20 cellular contexts compared by ENCODE assay signal in genomic region chr10:33165911-33166310, GRCh38.
DNase-seq lines count a peak whose midpoint lies in the region; ATAC-seq, FAIRE-seq and TF ChIP-seq lines count a peak whose summit lies in the region.
"Had no signal": no experiment of that assay in that cellular context is flagged by ENCODE, and none has a peak within 500 bp of the region (broad histone marks: within the 10 kb centered on the region; RNA-seq: fewer than 3 reads in every experiment).

No MANE protein-coding gene starts in this region.

- H3K27ac ChIP-seq in CD8-positive, alpha-beta T cell (ENCODE audit: low read depth, low read length) = no peak overlapping the region
- H3K27ac ChIP-seq in GM23338 (ENCODE audit: low read depth) (no peak overlapping the region; the same call in 1 of the 2 replicates), keratinocyte (ENCODE audit: control insufficient read depth, insufficient read depth, low read length) (no peak overlapping the region)
- H3K27ac ChIP-seq: C4-2B had no signal

- 0 out of 2 replicates have a peak, but pooled peaks cover 4% of the 10 kb centered on the region for H3K9me2 ChIP-seq in GM23338 (ENCODE audit: insufficient read depth)

- H3K36me3 Mint-ChIP-seq in CD8-positive, alpha-beta T cell = no peaks in the 10 kb centered on the region
- H3K36me3 Mint-ChIP-seq in GM23338 (ENCODE audit: low read depth) (no peaks in the 10 kb centered on the region), WTC11 (no peaks in the 10 kb centered on the region)

- no peaks in the 10 kb centered on the region for H3K27me3 Mint-ChIP-seq in CD8-positive, alpha-beta T cell (ENCODE audit: low read depth)
- no peaks in the 10 kb centered on the region for H3K27me3 Mint-ChIP-seq in GM23338 (ENCODE audit: insufficient read depth, low read depth, poor library complexity)
- no peaks in the 10 kb centered on the region for H3K27me3 Mint-ChIP-seq in WTC11 (ENCODE audit: low read depth)

- TF ChIP-seq CTCF in CD8-positive, alpha-beta T cell (IDR thresholded peaks at IDR 0.05) = no peak
- TF ChIP-seq CTCF in GM23338 (conservative IDR thresholded peaks at IDR 0.05; ENCODE audit: low read depth in 2 of 2) (no peak), WTC11 (IDR thresholded peaks at IDR 0.05) (no peak), keratinocyte (optimal IDR thresholded peaks at IDR 0.05 in 1 of 3, IDR thresholded peaks at IDR 0.05 in 1 of 3, conservative IDR thresholded peaks at IDR 0.05 in 1 of 3; ENCODE audit: extremely low read depth in 1 of 3, insufficient read depth in 2 of 3, low read length in 3 of 3) (no peak)

- intact Hi-C loops in CD8-positive, alpha-beta T cell (cut with DNase I, micrococcal nuclease) = no loop called here

- H4K20me1 ChIP-seq in GM23338 (replicated peaks; ENCODE audit: insufficient read depth) = no peaks in the 10 kb centered on the region
- H4K20me1 ChIP-seq in keratinocyte (ENCODE audit: control insufficient read depth, extremely low read depth, insufficient read depth, low read length) = no peaks in the 10 kb centered on the region

- no peak for ATAC-seq in CD8-positive, alpha-beta T cell
- no peak; the same call in 2 of the 3 replicates for ATAC-seq in GM23338
- ATAC-seq in WTC11 = peak; percentile 18; the same call in 1 of the 2 replicates
- no peak for ATAC-seq in GM19035 (IDR thresholded peaks at IDR 0.05; ENCODE audit: unreplicated experiment)

- CTCF ChIA-PET in CD8-positive, alpha-beta T cell (lab: Charles Lee) = no interaction called here
- CTCF ChIA-PET in WTC11 (lab: Charles Lee) = interaction anchor here (0.7 to 1.4 kb wide), 2 partner anchors 157 to 1473 kb away, joined by 3 to 4 read pairs; no protein-coding TSS in a partner anchor

- no peak overlapping the region for H3K4me3 Mint-ChIP-seq in CD8-positive, alpha-beta T cell
- H3K4me3 Mint-ChIP-seq in GM23338 (no peak overlapping the region), WTC11 (no peak overlapping the region)

- H3K4me1 Mint-ChIP-seq in CD8-positive, alpha-beta T cell (ENCODE audit: low read depth) = peaks cover 4% of the 10 kb centered on the region
- peaks cover 30% of the 10 kb centered on the region for H3K4me1 Mint-ChIP-seq in GM23338
- H3K4me1 Mint-ChIP-seq in WTC11 = peaks cover 26% of the 10 kb centered on the region

- dilution Hi-C loops in keratinocyte (cut with MboI; ENCODE audit: extremely low pct_ligation_motif_present, low sequenced_read_pairs) = no loop called here

- H3K79me2 ChIP-seq in GM23338 (replicated peaks; ENCODE audit: insufficient read depth) (no peaks in the 10 kb centered on the region), keratinocyte (ENCODE audit: control insufficient read depth, insufficient read depth, low read length) (no peaks in the 10 kb centered on the region)

- H3K27me3 ChIP-seq in CD8-positive, alpha-beta T cell (ENCODE audit: insufficient read depth, low read length) = no peaks in the 10 kb centered on the region
- H3K27me3 ChIP-seq in GM23338 (ENCODE audit: insufficient read depth) = no peaks in the 10 kb centered on the region
- H3K27me3 ChIP-seq in keratinocyte (ENCODE audit: control insufficient read depth, extremely low read depth, insufficient read depth, low read length) = no peaks in the 10 kb centered on the region

- H3K36me3 ChIP-seq in CD8-positive, alpha-beta T cell (ENCODE audit: insufficient read depth, low read length) = no peaks in the 10 kb centered on the region
- H3K36me3 ChIP-seq in GM23338 (ENCODE audit: insufficient read depth) (no peaks in the 10 kb centered on the region), keratinocyte (ENCODE audit: control insufficient read depth in 2 of 2, extremely low read depth in 1 of 2, insufficient read depth in 2 of 2, low read length in 2 of 2) (no peaks in the 10 kb centered on the region)

- H3K9me3 Mint-ChIP-seq in CD8-positive, alpha-beta T cell = no peaks in the 10 kb centered on the region
- H3K9me3 Mint-ChIP-seq in GM23338 (no peaks in the 10 kb centered on the region; the same call in 2 of the 3 replicates), WTC11 (no peaks in the 10 kb centered on the region)

- H2AFZ ChIP-seq in GM23338 = peak overlapping the region; percentile 16; the same call in 1 of the 2 replicates
- peak overlapping the region; percentile 52 for H2AFZ ChIP-seq in keratinocyte (ENCODE audit: control insufficient read depth, low read length)

- H3K9me3 ChIP-seq in CD8-positive, alpha-beta T cell (ENCODE audit: low read length) = no peaks in the 10 kb centered on the region
- no peaks in the 10 kb centered on the region for H3K9me3 ChIP-seq in keratinocyte (ENCODE audit: control insufficient read depth, low read depth, low read length)

- H3F3A ChIP-seq in GM23338 (replicated peaks; ENCODE audit: low read depth) = no peaks in the 10 kb centered on the region; the same call in 1 of the 2 replicates

- no peak overlapping the region for H3K9ac ChIP-seq in keratinocyte (ENCODE audit: control insufficient read depth, extremely low read depth, insufficient read depth, low read length)

- H3K4me2 ChIP-seq in GM23338 = peak overlapping the region; percentile 40
- H3K4me2 ChIP-seq in keratinocyte (ENCODE audit: control insufficient read depth, extremely low read depth, insufficient read depth, low read depth, low read length) = no peak overlapping the region

- DNase-seq in CD8-positive, alpha-beta T cell = no peak
- DNase-seq in GM23338 (ENCODE audit: low spot score) (peak; percentile 21), WTC11 (ENCODE audit: low spot score) (no peak), keratinocyte (ENCODE audit: low read depth, low spot score) (no peak), NCI-H226 (no peak)
- no peak for DNase-seq in effector CD4-positive, alpha-beta T cell
- DNase-seq: AML-193, DMS79, H7, IMR-90, NCI-H1092, NCI-H1436 treated with DMSO at 0.1 percent for 48 hours, NCI-H2081, NCI-H345, NCI-H524 treated with DMSO at 0.1 percent for 48 hours, SHP77 had no signal

- POLR2A ChIA-PET in CD8-positive, alpha-beta T cell (lab: Charles Lee) = no interaction called here
- POLR2A ChIA-PET in WTC11 (lab: Charles Lee) = no interaction called here

- no peak overlapping the region for H3K4me3 ChIP-seq in CD8-positive, alpha-beta T cell (ENCODE audit: low read depth, low read length)
- H3K4me3 ChIP-seq in GM23338 (peak overlapping the region; percentile 0; the same call in 1 of the 2 replicates), keratinocyte (ENCODE audit: control insufficient read depth in 2 of 3, extremely low read depth in 1 of 3, insufficient read depth in 2 of 3, low read depth in 1 of 3, low read length in 3 of 3) (no peak overlapping the region)

- no peaks in the 10 kb centered on the region for H3K9me1 ChIP-seq in keratinocyte (ENCODE audit: control insufficient read depth, extremely low read depth, insufficient read depth, low read length)

- no peak for FAIRE-seq in keratinocyte (lab: Jason Lieb, UNC)
- FAIRE-seq: GM12892, GM18507 had no signal

- peak overlapping the region; percentile 37 for H3K27ac Mint-ChIP-seq in CD8-positive, alpha-beta T cell
- peak overlapping the region; percentile 6; the same call in 1 of the 2 replicates for H3K27ac Mint-ChIP-seq in GM23338
- H3K27ac Mint-ChIP-seq in WTC11 = no peak overlapping the region

- H3K4me1 ChIP-seq in CD8-positive, alpha-beta T cell (ENCODE audit: insufficient read depth, low read length) = no peaks in the 10 kb centered on the region
- H3K4me1 ChIP-seq in GM23338 (ENCODE audit: insufficient read depth) (peaks cover 28% of the 10 kb centered on the region), keratinocyte (ENCODE audit: control insufficient read depth, extremely low read depth, insufficient read depth, low read length) (no peaks in the 10 kb centered on the region)

TF ChIP-seq in GM23338, 12 proteins besides CTCF, POLR2A, EP300 and RAD21 (continues in another document):
- TF ChIP-seq STAT1 (IDR thresholded peaks at IDR 0.05; ENCODE audit: unreplicated experiment) = no peak
- TF ChIP-seq EZH2phosphoT487 (IDR thresholded peaks at IDR 0.05; ENCODE audit: unreplicated experiment) = no peak
- no peak for TF ChIP-seq EZH2 (IDR thresholded peaks at IDR 0.05; ENCODE audit: low read depth, unreplicated experiment)

TF ChIP-seq in WTC11, 78 proteins besides CTCF, POLR2A, EP300 and RAD21 (continues in another document):
- no peak for TF ChIP-seq ZNF263 (CRISPR knock-in tag; IDR thresholded peaks at IDR 0.05; ENCODE audit: low read depth)
- no peak for TF ChIP-seq NR2C2 (CRISPR knock-in tag; IDR thresholded peaks at IDR 0.05)
- TF ChIP-seq ATF3 (CRISPR knock-in tag; conservative IDR thresholded peaks at IDR 0.05) = no peak
- TF ChIP-seq ARID4B (CRISPR knock-in tag; IDR thresholded peaks at IDR 0.05; ENCODE audit: borderline replicate concordance) = no peak
